1 cellular context compared by ENCODE assay signal in genomic region chr3:142117452-142117851, GRCh38.
TF ChIP-seq lines count a peak whose summit lies in the region.

No MANE protein-coding gene starts in this region.

TF ChIP-seq in K562, 482 proteins besides CTCF, POLR2A, EP300 and RAD21:
- no peak for TF ChIP-seq RNF2 (IDR thresholded peaks at IDR 0.05)
- TF ChIP-seq RBM15 (IDR thresholded peaks at IDR 0.05; ENCODE audit: insufficient read depth, low read length): no peak
- no peak for TF ChIP-seq CGGBP1 (CRISPR knock-in tag; IDR thresholded peaks at IDR 0.05)
- TF ChIP-seq NCOA6 (IDR thresholded peaks at IDR 0.05): no peak
- TF ChIP-seq TCF15 (CRISPR knock-in tag; IDR thresholded peaks at IDR 0.05): no peak
- TF ChIP-seq GATAD2B (IDR thresholded peaks at IDR 0.05; ENCODE audit: borderline replicate concordance): no peak
- TF ChIP-seq TCF3 (CRISPR knock-in tag; IDR thresholded peaks at IDR 0.05): no peak
- no peak for TF ChIP-seq HOXB6 (CRISPR knock-in tag; IDR thresholded peaks at IDR 0.05; ENCODE audit: borderline replicate concordance)
- no peak for TF ChIP-seq CREM (IDR thresholded peaks at IDR 0.05; ENCODE audit: low read depth)
- TF ChIP-seq ZNF589 (CRISPR knock-in tag; IDR thresholded peaks at IDR 0.05; ENCODE audit: low read depth): no peak
- TF ChIP-seq PTBP1 (IDR thresholded peaks at IDR 0.05; ENCODE audit: low read depth, low read length): no peak
- no peak for TF ChIP-seq SIN3A (IDR thresholded peaks at IDR 0.05; ENCODE audit: borderline replicate concordance in 2 of 2, control insufficient read depth in 1 of 2, low read depth in 2 of 2, low read length in 2 of 2)
- TF ChIP-seq ZBTB8A (IDR thresholded peaks at IDR 0.05; ENCODE audit: partially characterized antibody): no peak
- TF ChIP-seq PURB (CRISPR knock-in tag; IDR thresholded peaks at IDR 0.05; ENCODE audit: low read depth): no peak
- TF ChIP-seq E2F3 (CRISPR knock-in tag; IDR thresholded peaks at IDR 0.05): no peak
- no peak for TF ChIP-seq ZBTB5 (IDR thresholded peaks at IDR 0.05)
- no peak for TF ChIP-seq PBX2 (CRISPR knock-in tag; IDR thresholded peaks at IDR 0.05; ENCODE audit: low read depth)
- no peak for TF ChIP-seq PBX2 (tag; conservative IDR thresholded peaks at IDR 0.05; ENCODE audit: low read depth)
- no peak for TF ChIP-seq TSHZ1 (CRISPR knock-in tag; IDR thresholded peaks at IDR 0.05)
- TF ChIP-seq USF2 (CRISPR knock-in tag; IDR thresholded peaks at IDR 0.05): no peak
- TF ChIP-seq TAF7 (tag; IDR thresholded peaks at IDR 0.05): no peak
